Comparison of ENCODE assay signal across 12 cellular contexts in genomic region chr13:114320065-114320464, GRCh38. TPM values are rescaled to one million over a fixed set of nuclear protein-coding genes. Genes with fewer than 3 reads are reported as not detected.
A peak's percentile ranks its signal among the peaks of the same experiment; 100 is the strongest.
DNase-seq lines count a peak whose midpoint lies in the region; TF ChIP-seq lines count a peak whose summit lies in the region.
"Had no signal": no experiment of that assay in that cellular context is flagged by ENCODE, and none has a peak within 500 bp of the region (broad histone marks: within the 10 kb centered on the region; RNA-seq: fewer than 3 reads in every experiment).

No MANE protein-coding gene starts in this region.

- peak overlapping the region; percentile 6 to 11 for H3K4me3 ChIP-seq in foreskin fibroblast (ENCODE audit: low read depth in 1 of 2, low read length in 2 of 2)
- H3K4me3 ChIP-seq in osteoblast (ENCODE audit: insufficient read depth, low read length) = peak overlapping the region; percentile 6
- H3K4me3 ChIP-seq in uterus = no peak overlapping the region
- H3K4me3 ChIP-seq: neural progenitor cell had no signal

- peak overlapping the region; percentile 47 for H3K27ac Mint-ChIP-seq in activated CD4-positive, alpha-beta T cell treated with anti-CD3 and anti-CD28 coated beads, Interleukin-2, amount 10 ng/mL, durations not matched to agents 7 days and 5 days
- peak overlapping the region; percentile 9 for H3K27ac Mint-ChIP-seq in activated CD4-positive, alpha-beta memory T cell treated with anti-CD3 and anti-CD28 coated beads for 36 hours
- H3K27ac Mint-ChIP-seq: neural progenitor cell had no signal

- H3K79me2 ChIP-seq in osteoblast (ENCODE audit: insufficient read depth, low read length) = peaks cover 94% of the 10 kb centered on the region

- H3K4me1 ChIP-seq in osteoblast (ENCODE audit: insufficient read depth, low read length) (peaks cover 45% of the 10 kb centered on the region), uterus (no peaks in the 10 kb centered on the region)

- intact Hi-C loops in activated CD4-positive, alpha-beta memory T cell treated with anti-CD3 and anti-CD28 coated beads for 36 hours (cut with micrococcal nuclease) = no loop called here
- intact Hi-C loops in uterus (cut with DNase I; ENCODE audit: low total_unique reads) = no loop called here

- no peaks in the 10 kb centered on the region for H3K27me3 Mint-ChIP-seq in activated CD4-positive, alpha-beta T cell treated with anti-CD3 and anti-CD28 coated beads, Interleukin-2, amount 10 ng/mL, durations not matched to agents 7 days and 5 days
- H3K27me3 Mint-ChIP-seq in activated CD4-positive, alpha-beta memory T cell treated with anti-CD3 and anti-CD28 coated beads for 36 hours = no peaks in the 10 kb centered on the region

- H2AFZ ChIP-seq in osteoblast (ENCODE audit: low read length) = no peak overlapping the region
- H2AFZ ChIP-seq: neural progenitor cell had no signal

- no peaks in the 10 kb centered on the region for H3K9me3 ChIP-seq in osteoblast (ENCODE audit: low read depth, low read length)
- H3K9me3 ChIP-seq in uterus = no peaks in the 10 kb centered on the region

- CTCF ChIA-PET in activated CD4-positive, alpha-beta T cell treated with anti-CD3 and anti-CD28 coated beads, Interleukin-2, amount 10 ng/mL, durations not matched to agents 7 days and 5 days (lab: Charles Lee) = interaction anchor here (1.5 kb wide), 1 partner anchor 17 kb away, joined by 3 read pairs; no protein-coding TSS in a partner anchor
- CTCF ChIA-PET in activated CD4-positive, alpha-beta memory T cell treated with anti-CD3 and anti-CD28 coated beads for 36 hours (lab: Charles Lee) = interaction anchor here (2.1 kb wide), 1 partner anchor 19 kb away, joined by 7 read pairs; no protein-coding TSS in a partner anchor

- H3K4me3 Mint-ChIP-seq in activated CD4-positive, alpha-beta T cell treated with anti-CD3 and anti-CD28 coated beads, Interleukin-2, amount 10 ng/mL, durations not matched to agents 7 days and 5 days = no peak overlapping the region
- H3K4me3 Mint-ChIP-seq in activated CD4-positive, alpha-beta memory T cell treated with anti-CD3 and anti-CD28 coated beads for 36 hours = no peak overlapping the region
- H3K4me3 Mint-ChIP-seq: neural progenitor cell had no signal

- no peak for DNase-seq in activated CD4-positive, alpha-beta T cell treated with anti-CD3 and anti-CD28 coated beads, Interleukin-2, amount 10 ng/mL, durations not matched to agents 7 days and 5 days
- DNase-seq in activated CD4-positive, alpha-beta T cell treated with anti-CD3 and anti-CD28 coated beads, Interleukin-2, amount 50 U/mL, for 4 hours = no peak
- no peak for DNase-seq in activated CD4-positive, alpha-beta memory T cell treated with anti-CD3 and anti-CD28 coated beads for 36 hours
- no peak for DNase-seq in foreskin fibroblast
- DNase-seq in osteoblast (ENCODE audit: insufficient read length, low spot score, missing footprints) = no peak
- no peak for DNase-seq in GM19240 (ENCODE audit: insufficient read length, low spot score)
- DNase-seq in uterus = no peak
- no peak for DNase-seq in T-helper 1 cell
- DNase-seq: Calu3, Karpas-422, NCI-H2029 had no signal

- peak overlapping the region; percentile 70 for H3K4me2 ChIP-seq in osteoblast (ENCODE audit: insufficient read depth, low read length)
- H3K4me2 ChIP-seq: neural progenitor cell had no signal

- TF ChIP-seq POLR2A in uterus (IDR thresholded peaks at IDR 0.05) = no peak

- peaks cover 61% of the 10 kb centered on the region for H3K36me3 Mint-ChIP-seq in activated CD4-positive, alpha-beta T cell treated with anti-CD3 and anti-CD28 coated beads, Interleukin-2, amount 10 ng/mL, durations not matched to agents 7 days and 5 days (ENCODE audit: low read depth)
- peaks cover 60% of the 10 kb centered on the region for H3K36me3 Mint-ChIP-seq in activated CD4-positive, alpha-beta memory T cell treated with anti-CD3 and anti-CD28 coated beads for 36 hours

- H3K36me3 ChIP-seq in osteoblast (ENCODE audit: insufficient read depth, low read length) (peaks cover 46% of the 10 kb centered on the region), uterus (no peaks in the 10 kb centered on the region)

- POLR2A ChIA-PET in activated CD4-positive, alpha-beta T cell treated with anti-CD3 and anti-CD28 coated beads, Interleukin-2, amount 10 ng/mL, durations not matched to agents 7 days and 5 days (lab: Charles Lee) = no interaction called here
- POLR2A ChIA-PET in activated CD4-positive, alpha-beta memory T cell treated with anti-CD3 and anti-CD28 coated beads for 36 hours (lab: Charles Lee) = no interaction called here

- H3K9me3 Mint-ChIP-seq in activated CD4-positive, alpha-beta T cell treated with anti-CD3 and anti-CD28 coated beads, Interleukin-2, amount 10 ng/mL, durations not matched to agents 7 days and 5 days = no peaks in the 10 kb centered on the region
- H3K9me3 Mint-ChIP-seq in activated CD4-positive, alpha-beta memory T cell treated with anti-CD3 and anti-CD28 coated beads for 36 hours = no peaks in the 10 kb centered on the region
- H3K9me3 Mint-ChIP-seq: neural progenitor cell had no signal

- peaks cover 24% of the 10 kb centered on the region for H4K20me1 ChIP-seq in osteoblast (ENCODE audit: insufficient read depth, low read length)

- TF ChIP-seq CTCF in foreskin fibroblast (IDR thresholded peaks at IDR 0.05; ENCODE audit: low read depth, low read length) = no peak
- no peak for TF ChIP-seq CTCF in osteoblast (IDR thresholded peaks at IDR 0.05; ENCODE audit: extremely low read depth, low read depth, low read length)
- TF ChIP-seq CTCF in uterus (IDR thresholded peaks at IDR 0.05) = no peak

- H3K4me1 Mint-ChIP-seq in activated CD4-positive, alpha-beta T cell treated with anti-CD3 and anti-CD28 coated beads, Interleukin-2, amount 10 ng/mL, durations not matched to agents 7 days and 5 days = peaks cover 47% of the 10 kb centered on the region
- H3K4me1 Mint-ChIP-seq in activated CD4-positive, alpha-beta memory T cell treated with anti-CD3 and anti-CD28 coated beads for 36 hours (ENCODE audit: low read depth) = peaks cover 74% of the 10 kb centered on the region

- H3K27me3 ChIP-seq in osteoblast (ENCODE audit: insufficient read depth, low read length) = no peaks in the 10 kb centered on the region
- no peaks in the 10 kb centered on the region for H3K27me3 ChIP-seq in uterus
- H3K27me3 ChIP-seq: neural progenitor cell had no signal

- H3K27ac ChIP-seq in osteoblast (ENCODE audit: low read depth, low read length) (peak overlapping the region; percentile 67), uterus (no peak overlapping the region)
- H3K27ac ChIP-seq: neural progenitor cell had no signal

RNA-seq across cellular contexts. Expression of gene CHAMP1, which starts 5.8 kb away (rescaled TPM):
- 10 to 100 TPM; 31.9 to 34.8 TPM for total RNA-seq in activated CD4-positive, alpha-beta T cell treated with anti-CD3 and anti-CD28 coated beads, Interleukin-2, amount 10 ng/mL, durations not matched to agents 7 days and 5 days
- total RNA-seq in activated CD4-positive, alpha-beta memory T cell treated with anti-CD3 and anti-CD28 coated beads for 36 hours = 10 to 100 TPM; 53.6 to 55.4 TPM
- total RNA-seq in osteoblast (9.4 and 10.3 TPM in 2 replicates), uterus (10 to 100 TPM in 2 of 4 donors, 1 to 10 TPM in 2; 5.9 to 24.7 (median 15.2) TPM)

RNA-seq across cellular contexts. Expression of gene UPF3A, which starts 38.7 kb away (rescaled TPM):
- 10 to 100 TPM; 55.1 to 62.1 TPM for total RNA-seq in activated CD4-positive, alpha-beta T cell treated with anti-CD3 and anti-CD28 coated beads, Interleukin-2, amount 10 ng/mL, durations not matched to agents 7 days and 5 days
- 10 to 100 TPM; 46.8 to 48.5 TPM for total RNA-seq in activated CD4-positive, alpha-beta memory T cell treated with anti-CD3 and anti-CD28 coated beads for 36 hours
- total RNA-seq in osteoblast (25.0 and 28.9 TPM in 2 replicates), uterus (10 to 100 TPM; 15.0 to 74.1 (median 34.9) TPM)

Comparison
In these comparisons a context has a peak if more than half of its experiments do, and no peak if none do; other contexts are left out.
1. H3K4me3 ChIP-seq: peak in foreskin fibroblast (2 of 2) and osteoblast (single experiment); none in uterus (0 of 2).